2 cellular contexts compared by ENCODE assay signal in genomic region chr2:31413876-31414550, GRCh38.
TF ChIP-seq lines count a peak whose summit lies in the region.

No MANE protein-coding gene starts in this region.

TF ChIP-seq in WTC11, 78 proteins besides CTCF, POLR2A, EP300 and RAD21 (continues in another document):
- TF ChIP-seq ZNF396 (CRISPR knock-in tag; IDR thresholded peaks at IDR 0.05; ENCODE audit: borderline replicate concordance) (no peak), ERG (CRISPR knock-in tag; IDR thresholded peaks at IDR 0.05) (no peak), SMAD3 (CRISPR knock-in tag; IDR thresholded peaks at IDR 0.05; ENCODE audit: borderline replicate concordance) (no peak), FOXJ3 (CRISPR knock-in tag; IDR thresholded peaks at IDR 0.05; ENCODE audit: borderline replicate concordance) (no peak), KAT7 (CRISPR knock-in tag; IDR thresholded peaks at IDR 0.05; ENCODE audit: borderline replicate concordance) (no peak), SP1 (CRISPR knock-in tag; conservative IDR thresholded peaks at IDR 0.05) (no peak)
- TF ChIP-seq, protein P1, sequence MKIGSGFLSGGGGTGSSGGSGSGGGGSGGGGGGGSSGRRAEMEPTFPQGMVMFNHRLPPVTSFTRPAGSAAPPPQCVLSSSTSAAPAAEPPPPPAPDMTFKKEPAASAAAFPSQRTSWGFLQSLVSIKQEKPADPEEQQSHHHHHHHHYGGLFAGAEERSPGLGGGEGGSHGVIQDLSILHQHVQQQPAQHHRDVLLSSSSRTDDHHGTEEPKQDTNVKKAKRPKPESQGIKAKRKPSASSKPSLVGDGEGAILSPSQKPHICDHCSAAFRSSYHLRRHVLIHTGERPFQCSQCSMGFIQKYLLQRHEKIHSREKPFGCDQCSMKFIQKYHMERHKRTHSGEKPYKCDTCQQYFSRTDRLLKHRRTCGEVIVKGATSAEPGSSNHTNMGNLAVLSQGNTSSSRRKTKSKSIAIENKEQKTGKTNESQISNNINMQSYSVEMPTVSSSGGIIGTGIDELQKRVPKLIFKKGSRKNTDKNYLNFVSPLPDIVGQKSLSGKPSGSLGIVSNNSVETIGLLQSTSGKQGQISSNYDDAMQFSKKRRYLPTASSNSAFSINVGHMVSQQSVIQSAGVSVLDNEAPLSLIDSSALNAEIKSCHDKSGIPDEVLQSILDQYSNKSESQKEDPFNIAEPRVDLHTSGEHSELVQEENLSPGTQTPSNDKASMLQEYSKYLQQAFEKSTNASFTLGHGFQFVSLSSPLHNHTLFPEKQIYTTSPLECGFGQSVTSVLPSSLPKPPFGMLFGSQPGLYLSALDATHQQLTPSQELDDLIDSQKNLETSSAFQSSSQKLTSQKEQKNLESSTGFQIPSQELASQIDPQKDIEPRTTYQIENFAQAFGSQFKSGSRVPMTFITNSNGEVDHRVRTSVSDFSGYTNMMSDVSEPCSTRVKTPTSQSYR (CRISPR knock-in tag; IDR thresholded peaks at IDR 0.05) = no peak
- TF ChIP-seq, protein P2, sequence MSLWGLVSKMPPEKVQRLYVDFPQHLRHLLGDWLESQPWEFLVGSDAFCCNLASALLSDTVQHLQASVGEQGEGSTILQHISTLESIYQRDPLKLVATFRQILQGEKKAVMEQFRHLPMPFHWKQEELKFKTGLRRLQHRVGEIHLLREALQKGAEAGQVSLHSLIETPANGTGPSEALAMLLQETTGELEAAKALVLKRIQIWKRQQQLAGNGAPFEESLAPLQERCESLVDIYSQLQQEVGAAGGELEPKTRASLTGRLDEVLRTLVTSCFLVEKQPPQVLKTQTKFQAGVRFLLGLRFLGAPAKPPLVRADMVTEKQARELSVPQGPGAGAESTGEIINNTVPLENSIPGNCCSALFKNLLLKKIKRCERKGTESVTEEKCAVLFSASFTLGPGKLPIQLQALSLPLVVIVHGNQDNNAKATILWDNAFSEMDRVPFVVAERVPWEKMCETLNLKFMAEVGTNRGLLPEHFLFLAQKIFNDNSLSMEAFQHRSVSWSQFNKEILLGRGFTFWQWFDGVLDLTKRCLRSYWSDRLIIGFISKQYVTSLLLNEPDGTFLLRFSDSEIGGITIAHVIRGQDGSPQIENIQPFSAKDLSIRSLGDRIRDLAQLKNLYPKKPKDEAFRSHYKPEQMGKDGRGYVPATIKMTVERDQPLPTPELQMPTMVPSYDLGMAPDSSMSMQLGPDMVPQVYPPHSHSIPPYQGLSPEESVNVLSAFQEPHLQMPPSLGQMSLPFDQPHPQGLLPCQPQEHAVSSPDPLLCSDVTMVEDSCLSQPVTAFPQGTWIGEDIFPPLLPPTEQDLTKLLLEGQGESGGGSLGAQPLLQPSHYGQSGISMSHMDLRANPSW (CRISPR knock-in tag; conservative IDR thresholded peaks at IDR 0.05; ENCODE audit: low read depth) = no peak
- TF ChIP-seq, protein P3, sequence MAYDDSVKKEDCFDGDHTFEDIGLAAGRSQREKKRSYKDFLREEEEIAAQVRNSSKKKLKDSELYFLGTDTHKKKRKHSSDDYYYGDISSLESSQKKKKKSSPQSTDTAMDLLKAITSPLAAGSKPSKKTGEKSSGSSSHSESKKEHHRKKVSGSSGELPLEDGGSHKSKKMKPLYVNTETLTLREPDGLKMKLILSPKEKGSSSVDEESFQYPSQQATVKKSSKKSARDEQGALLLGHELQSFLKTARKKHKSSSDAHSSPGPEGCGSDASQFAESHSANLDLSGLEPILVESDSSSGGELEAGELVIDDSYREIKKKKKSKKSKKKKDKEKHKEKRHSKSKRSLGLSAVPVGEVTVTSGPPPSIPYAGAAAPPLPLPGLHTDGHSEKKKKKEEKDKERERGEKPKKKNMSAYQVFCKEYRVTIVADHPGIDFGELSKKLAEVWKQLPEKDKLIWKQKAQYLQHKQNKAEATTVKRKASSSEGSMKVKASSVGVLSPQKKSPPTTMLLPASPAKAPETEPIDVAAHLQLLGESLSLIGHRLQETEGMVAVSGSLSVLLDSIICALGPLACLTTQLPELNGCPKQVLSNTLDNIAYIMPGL (CRISPR knock-in tag; IDR thresholded peaks at IDR 0.05) = no peak
- TF ChIP-seq, protein P4, sequence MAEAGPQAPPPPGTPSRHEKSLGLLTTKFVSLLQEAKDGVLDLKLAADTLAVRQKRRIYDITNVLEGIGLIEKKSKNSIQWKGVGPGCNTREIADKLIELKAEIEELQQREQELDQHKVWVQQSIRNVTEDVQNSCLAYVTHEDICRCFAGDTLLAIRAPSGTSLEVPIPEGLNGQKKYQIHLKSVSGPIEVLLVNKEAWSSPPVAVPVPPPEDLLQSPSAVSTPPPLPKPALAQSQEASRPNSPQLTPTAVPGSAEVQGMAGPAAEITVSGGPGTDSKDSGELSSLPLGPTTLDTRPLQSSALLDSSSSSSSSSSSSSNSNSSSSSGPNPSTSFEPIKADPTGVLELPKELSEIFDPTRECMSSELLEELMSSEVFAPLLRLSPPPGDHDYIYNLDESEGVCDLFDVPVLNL (CRISPR knock-in tag; IDR thresholded peaks at IDR 0.05; ENCODE audit: borderline replicate concordance, low read depth) = no peak
- TF ChIP-seq, protein P5, sequence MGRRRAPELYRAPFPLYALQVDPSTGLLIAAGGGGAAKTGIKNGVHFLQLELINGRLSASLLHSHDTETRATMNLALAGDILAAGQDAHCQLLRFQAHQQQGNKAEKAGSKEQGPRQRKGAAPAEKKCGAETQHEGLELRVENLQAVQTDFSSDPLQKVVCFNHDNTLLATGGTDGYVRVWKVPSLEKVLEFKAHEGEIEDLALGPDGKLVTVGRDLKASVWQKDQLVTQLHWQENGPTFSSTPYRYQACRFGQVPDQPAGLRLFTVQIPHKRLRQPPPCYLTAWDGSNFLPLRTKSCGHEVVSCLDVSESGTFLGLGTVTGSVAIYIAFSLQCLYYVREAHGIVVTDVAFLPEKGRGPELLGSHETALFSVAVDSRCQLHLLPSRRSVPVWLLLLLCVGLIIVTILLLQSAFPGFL (CRISPR knock-in tag; IDR thresholded peaks at IDR 0.05; ENCODE audit: borderline replicate concordance) = no peak

TF ChIP-seq in HepG2, 621 proteins besides CTCF, POLR2A, EP300 and RAD21:
- TF ChIP-seq STAG1 (CRISPR knock-in tag; IDR thresholded peaks at IDR 0.05) (peak; percentile 31; the same call in 1 of the 2 replicates), ZFP90 (CRISPR knock-in tag; IDR thresholded peaks at IDR 0.05; ENCODE audit: borderline replicate concordance) (no peak)
- TF ChIP-seq, protein P6, sequence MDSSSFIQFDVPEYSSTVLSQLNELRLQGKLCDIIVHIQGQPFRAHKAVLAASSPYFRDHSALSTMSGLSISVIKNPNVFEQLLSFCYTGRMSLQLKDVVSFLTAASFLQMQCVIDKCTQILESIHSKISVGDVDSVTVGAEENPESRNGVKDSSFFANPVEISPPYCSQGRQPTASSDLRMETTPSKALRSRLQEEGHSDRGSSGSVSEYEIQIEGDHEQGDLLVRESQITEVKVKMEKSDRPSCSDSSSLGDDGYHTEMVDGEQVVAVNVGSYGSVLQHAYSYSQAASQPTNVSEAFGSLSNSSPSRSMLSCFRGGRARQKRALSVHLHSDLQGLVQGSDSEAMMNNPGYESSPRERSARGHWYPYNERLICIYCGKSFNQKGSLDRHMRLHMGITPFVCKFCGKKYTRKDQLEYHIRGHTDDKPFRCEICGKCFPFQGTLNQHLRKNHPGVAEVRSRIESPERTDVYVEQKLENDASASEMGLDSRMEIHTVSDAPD (CRISPR knock-in tag; IDR thresholded peaks at IDR 0.05) = no peak
